Comparison of ENCODE assay signal across 22 cellular contexts in the genomic region with DNA sequence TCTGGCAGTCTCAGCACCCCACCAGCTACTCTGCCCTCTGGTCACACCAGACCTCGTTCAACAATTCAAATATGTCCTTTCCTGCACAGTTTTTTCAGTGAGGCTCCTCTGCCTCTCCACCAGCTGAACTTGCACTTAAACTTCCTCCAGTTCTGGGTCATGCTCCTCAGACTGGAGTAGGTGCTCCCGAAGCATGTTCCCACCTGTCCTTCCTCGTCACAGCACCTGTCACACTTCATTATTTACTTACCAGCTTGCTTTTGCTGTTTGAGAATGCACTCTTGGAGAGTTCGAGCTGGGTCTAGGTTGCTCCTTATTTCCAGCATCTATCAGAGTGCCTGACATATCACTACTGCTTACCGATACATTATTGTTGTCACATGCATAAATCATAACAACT.
DNase-seq lines count a peak whose midpoint lies in the region; ATAC-seq, FAIRE-seq and TF ChIP-seq lines count a peak whose summit lies in the region.
"Had no signal": no experiment of that assay in that cellular context is flagged by ENCODE, and none has a peak within 500 bp of the region (broad histone marks: within the 10 kb centered on the region; RNA-seq: fewer than 3 reads in every experiment).

No MANE protein-coding gene starts in this region.

- H3K27ac Mint-ChIP-seq in WTC11, result no peak overlapping the region
- H3K27ac Mint-ChIP-seq: CD4-positive, alpha-beta T cell had no signal

- H3K9ac ChIP-seq in H1 (replicated peaks in 1 of 4; ENCODE audit: extremely low read depth in 1 of 4, low read depth in 3 of 4, low read length in 3 of 4) (no peak overlapping the region), trophoblast cell (ENCODE audit: low read length) (no peak overlapping the region)

- H3K9me3 ChIP-seq in H1 (ENCODE audit: insufficient read depth in 2 of 2, low read depth in 1 of 2, low read length in 1 of 2) (no peaks in the 10 kb centered on the region), trophoblast cell (ENCODE audit: insufficient read depth, low read depth, low read length) (no peaks in the 10 kb centered on the region), stomach (no peaks in the 10 kb centered on the region)
- H3K9me3 ChIP-seq: Caco-2 had no signal

- peak; percentile 72 for DNase-seq in DMS53 (lab: John Stamatoyannopoulos, UW)
- DNase-seq in NCI-H1417 (lab: John Stamatoyannopoulos, UW), result peak; percentile 13 to 67 (median 55)
- DNase-seq in H1 (ENCODE audit: low read depth in 1 of 2, low spot score in 2 of 2), result no peak
- DNase-seq in trophoblast cell, result no peak
- DNase-seq in WTC11 (ENCODE audit: low spot score), result no peak
- DNase-seq in stomach, result no peak
- DNase-seq: Caco-2; CD4-positive, alpha-beta T cell; DMS 273 treated with DMSO at 0.1 percent for 48 hours; Karpas-422; NCI-H146; NCI-H2029; NCI-H2227 treated with DMSO at 0.1 percent for 48 hours; NCI-H524; SIG-M5 had no signal

- WGBS in H1 (ENCODE audit: extremely low coverage in 1 of 2, insufficient coverage in 1 of 2, insufficient read length in 1 of 2, insufficient replicate concordance in 2 of 2, low coverage in 1 of 2, low lambda C conversion rate in 2 of 2, missing lambda C conversion rate in 1 of 2), 2 experiments, result 94% methylated on average over 5 of the region's 5 CpGs; no CpG with 5 or more reads in 1 of the 2 experiments
- no CpG with 5 or more reads among the region's 5 CpGs for WGBS in trophoblast cell (ENCODE audit: extremely low coverage, insufficient coverage, insufficient read length)
- 32 to 59% (median 33%) methylated on average over 5 of the region's 5 CpGs for WGBS in stomach, 5 donors

- no peak for TF ChIP-seq RAD21 in H1 (IDR thresholded peaks at IDR 0.05 in 1 of 2, conservative IDR thresholded peaks at IDR 0.05 in 1 of 2; ENCODE audit: low read depth in 2 of 2, low read length in 2 of 2)

- H2BK5ac ChIP-seq in H1 (ENCODE audit: low read depth, low read length), result no peak overlapping the region
- H2BK5ac ChIP-seq in trophoblast cell (ENCODE audit: low read depth, low read length, poor library complexity), result peak overlapping the region; percentile 4

- no peaks in the 10 kb centered on the region for H3K79me2 ChIP-seq in H1 (ENCODE audit: control insufficient read depth in 1 of 2, insufficient read depth in 2 of 2, low read length in 2 of 2)
- no peaks in the 10 kb centered on the region for H3K79me2 ChIP-seq in trophoblast cell (ENCODE audit: control insufficient read depth, insufficient read depth, low read length, poor library complexity)

- H3K4me3 Mint-ChIP-seq in WTC11, result no peak overlapping the region
- H3K4me3 Mint-ChIP-seq: CD4-positive, alpha-beta T cell had no signal

- no peak overlapping the region for H2AFZ ChIP-seq in H1 (ENCODE audit: low read length)
- H2AFZ ChIP-seq in trophoblast cell (ENCODE audit: insufficient read depth, low read length, poor library complexity), result no peak overlapping the region

- H2BK15ac ChIP-seq in H1 (ENCODE audit: low read length), result no peak overlapping the region

- H3K27me3 ChIP-seq in H1 (replicated peaks in 1 of 4; ENCODE audit: control insufficient read depth in 3 of 4, extremely low read depth in 1 of 4, insufficient read depth in 3 of 4, low read length in 3 of 4) (no peaks in the 10 kb centered on the region), trophoblast cell (ENCODE audit: insufficient read depth, low read length) (no peaks in the 10 kb centered on the region), stomach (peaks cover 0 to 4% (median 0%) of the 10 kb centered on the region in 3 donors)

- H3K9me3 Mint-ChIP-seq in WTC11, result no peaks in the 10 kb centered on the region
- H3K9me3 Mint-ChIP-seq: CD4-positive, alpha-beta T cell had no signal

- H3K36me3 ChIP-seq in H1 (ENCODE audit: control insufficient read depth in 2 of 4, insufficient read depth in 4 of 4, low read length in 3 of 4), result no peaks in the 10 kb centered on the region
- no peaks in the 10 kb centered on the region for H3K36me3 ChIP-seq in trophoblast cell (ENCODE audit: control insufficient read depth in 1 of 2, insufficient read depth in 2 of 2, low read length in 2 of 2)
- no peaks in the 10 kb centered on the region for H3K36me3 ChIP-seq in stomach

- H3K14ac ChIP-seq in H1 (ENCODE audit: insufficient read length) (no peak overlapping the region), trophoblast cell (ENCODE audit: low read length) (peak overlapping the region; percentile 68)

- H3K27ac ChIP-seq in H1 (ENCODE audit: low read depth, low read length) (no peak overlapping the region), trophoblast cell (ENCODE audit: low read depth, low read length) (no peak overlapping the region), stomach (no peak overlapping the region)

- H3K4me1 Mint-ChIP-seq in WTC11, result peaks cover 14% of the 10 kb centered on the region

- no peak for TF ChIP-seq EP300 in H1 (IDR thresholded peaks at IDR 0.05; ENCODE audit: borderline replicate concordance in 1 of 2, low read depth in 2 of 2, low read length in 2 of 2)
- TF ChIP-seq EP300 in stomach (IDR thresholded peaks at IDR 0.05), result no peak

- H3K4me2 ChIP-seq in H1 (ENCODE audit: insufficient read depth in 1 of 2, low read depth in 2 of 2, low read length in 2 of 2), result no peak overlapping the region
- H3K4me2 ChIP-seq in trophoblast cell (ENCODE audit: low read length), result no peak overlapping the region

- TF ChIP-seq POLR2A in H1 (IDR thresholded peaks at IDR 0.05; ENCODE audit: control extremely low read depth in 1 of 2, low read depth in 2 of 2, low read length in 2 of 2) (no peak), stomach (IDR thresholded peaks at IDR 0.05) (no peak)

- H2BK120ac ChIP-seq in H1 (replicated peaks; ENCODE audit: low read depth, low read length) (no peak overlapping the region), trophoblast cell (ENCODE audit: insufficient read depth, low read length, poor library complexity) (peak overlapping the region; percentile 74)

- H4K8ac ChIP-seq in H1 (ENCODE audit: extremely low read depth, insufficient read depth, low read length) (no peak overlapping the region), trophoblast cell (ENCODE audit: low read depth, low read length) (peak overlapping the region; percentile 71)

- TF ChIP-seq CTCF in H1 (IDR thresholded peaks at IDR 0.05; ENCODE audit: control extremely low read depth in 1 of 3, insufficient read depth in 1 of 3, low read depth in 1 of 3, low read length in 3 of 3) (no peak), WTC11 (IDR thresholded peaks at IDR 0.05) (no peak), stomach (IDR thresholded peaks at IDR 0.05) (no peak)

- peak overlapping the region; percentile 38 for H4K91ac ChIP-seq in H1 (replicated peaks; ENCODE audit: insufficient read length, low read length)
- peak overlapping the region; percentile 92 for H4K91ac ChIP-seq in trophoblast cell (ENCODE audit: low read depth, low read length)

- H3K4me3 ChIP-seq in H1 (ENCODE audit: extremely low read depth in 1 of 4, insufficient read depth in 2 of 4, low read depth in 3 of 4, low read length in 4 of 4), result no peak overlapping the region
- H3K4me3 ChIP-seq in trophoblast cell (ENCODE audit: low read depth, low read length), result no peak overlapping the region
- no peak overlapping the region for H3K4me3 ChIP-seq in stomach

- no peaks in the 10 kb centered on the region; the same call in 1 of the 2 replicates for H3K27me3 Mint-ChIP-seq in WTC11 (ENCODE audit: low read depth)

- H3K18ac ChIP-seq in H1 (ENCODE audit: extremely low read depth, low read length) (no peak overlapping the region), trophoblast cell (ENCODE audit: low read length) (peak overlapping the region; percentile 4)

- CTCF ChIA-PET in H1 (lab: Charles Lee; ENCODE audit: partially characterized antibody), result interaction anchor here (1.3 to 9.5 kb wide), 3 partner anchors 21 to 81 kb away, joined by 3 to 120 read pairs (median 3); no protein-coding TSS in a partner anchor
- CTCF ChIA-PET in WTC11 (lab: Charles Lee), result interaction anchor here (1.4 to 2.2 kb wide), 2 partner anchors 30 to 71 kb away, joined by 4 to 20 read pairs; no protein-coding TSS in a partner anchor

- POLR2A ChIA-PET in H1 (lab: Charles Lee; ENCODE audit: partially characterized antibody), result no interaction called here
- POLR2A ChIA-PET in WTC11 (lab: Charles Lee), result no interaction called here

- H3K79me1 ChIP-seq in H1 (ENCODE audit: low read depth, low read length) (no peaks in the 10 kb centered on the region), trophoblast cell (ENCODE audit: low read length) (peaks cover 22% of the 10 kb centered on the region)

- no peak for ATAC-seq in WTC11
- no peak for ATAC-seq in GM18502 (IDR thresholded peaks at IDR 0.05; ENCODE audit: poor library complexity, unreplicated experiment)
- ATAC-seq: Panc1, SK-N-SH treated with all-trans-retinoic acid at 6 μM for 48 hours had no signal

- no peak overlapping the region for H4K12ac ChIP-seq in trophoblast cell (ENCODE audit: low read depth, low read length)

- H3K36me3 Mint-ChIP-seq in WTC11, result no peaks in the 10 kb centered on the region

- no peak overlapping the region for H3K56ac ChIP-seq in H1 (replicated peaks; ENCODE audit: insufficient read length, low read depth, low read length)

- no peak overlapping the region for H3K23ac ChIP-seq in H1 (ENCODE audit: insufficient read length)
- H3K23ac ChIP-seq in trophoblast cell (ENCODE audit: low read length), result no peak overlapping the region

- H2BK12ac ChIP-seq in H1 (ENCODE audit: low read depth, low read length) (no peak overlapping the region), trophoblast cell (ENCODE audit: low read length) (peak overlapping the region; percentile 93)

- FAIRE-seq in H1 (lab: Jason Lieb, UNC), result no peak
- FAIRE-seq: G401.6, GM12892, GM18507, GM19239 had no signal

- H2AK5ac ChIP-seq in H1 (ENCODE audit: low read depth, low read length), result no peak overlapping the region
- peak overlapping the region; percentile 73 for H2AK5ac ChIP-seq in trophoblast cell (ENCODE audit: low read length)

- no peak overlapping the region for H4K5ac ChIP-seq in H1 (ENCODE audit: insufficient read length, low read depth, low read length)

- H4K20me1 ChIP-seq in H1 (replicated peaks in 1 of 2; ENCODE audit: control insufficient read depth in 1 of 2, insufficient read depth in 2 of 2, low read length in 2 of 2), result no peaks in the 10 kb centered on the region

- H3K4me1 ChIP-seq in H1 (replicated peaks in 1 of 4; ENCODE audit: control insufficient read depth in 3 of 4, insufficient read depth in 4 of 4, low read length in 3 of 4), result peaks cover 0 to 3% (median 0%) of the 10 kb centered on the region in 4 experiments; a peak in 1 of 7 replicates
- H3K4me1 ChIP-seq in trophoblast cell (ENCODE audit: control insufficient read depth in 1 of 2, insufficient read depth in 2 of 2, low read length in 2 of 2), result peaks cover 0 to 3% of the 10 kb centered on the region in 2 experiments
- no peaks in the 10 kb centered on the region for H3K4me1 ChIP-seq in stomach

- no peak overlapping the region for H2BK20ac ChIP-seq in H1 (ENCODE audit: low read length)

- H3K4ac ChIP-seq in H1 (replicated peaks; ENCODE audit: insufficient read length, low read depth, low read length), result no peak overlapping the region
- peak overlapping the region; percentile 1 for H3K4ac ChIP-seq in trophoblast cell (ENCODE audit: low read depth, low read length)

- intact Hi-C loops in stomach (cut with DNase I; ENCODE audit: low total_unique reads), result no loop called here

- no peaks in the 10 kb centered on the region for H3K23me2 ChIP-seq in H1 (ENCODE audit: low read depth, low read length)

TF ChIP-seq in H1, 55 proteins besides CTCF, POLR2A, EP300 and RAD21 (continues in another document):
- TF ChIP-seq CHD2 (IDR thresholded peaks at IDR 0.05; ENCODE audit: low read length), result no peak

Comparison
In these comparisons a context has a peak if more than half of its experiments do, and no peak if none do; other contexts are left out.
1. DNase-seq: peak in DMS53 (single experiment) and NCI-H1417 (3 of 3); none in H1 (0 of 2), trophoblast cell (0 of 2), WTC11 (single experiment) and stomach (single experiment).